18 cellular contexts compared by ENCODE assay signal in genomic region chr20:52859156-52859887, GRCh38.
A peak's percentile ranks its signal among the peaks of the same experiment; 100 is the strongest.
DNase-seq lines count a peak whose midpoint lies in the region; ATAC-seq, FAIRE-seq and TF ChIP-seq lines count a peak whose summit lies in the region.
"Had no signal": no experiment of that assay in that cellular context is flagged by ENCODE, and none has a peak within 500 bp of the region (broad histone marks: within the 10 kb centered on the region; RNA-seq: fewer than 3 reads in every experiment).

No MANE protein-coding gene starts in this region.

- no peak overlapping the region for H4K91ac ChIP-seq in H1 (replicated peaks; ENCODE audit: insufficient read length, low read length)

- CTCF ChIA-PET in H1 (lab: Charles Lee; ENCODE audit: partially characterized antibody) = interaction anchor here (1.0 kb wide), 1 partner anchor 689 kb away, joined by 3 read pairs; no protein-coding TSS in a partner anchor

- TF ChIP-seq POLR2A in H1 (IDR thresholded peaks at IDR 0.05; ENCODE audit: control extremely low read depth in 1 of 2, low read depth in 2 of 2, low read length in 2 of 2) (no peak), uterus (IDR thresholded peaks at IDR 0.05) (no peak)

- no peak for DNase-seq in Right ventricle myocardium inferior (ENCODE audit: missing footprints)
- no peak for DNase-seq in cardiac septum (ENCODE audit: low spot score)
- no peak for DNase-seq in H1 (ENCODE audit: low read depth in 1 of 2, low spot score in 2 of 2)
- DNase-seq in iPS-NIHi7 (ENCODE audit: extremely low spot score) = peak; percentile 38
- peak; percentile 20 to 23 for DNase-seq in uterus
- no peak for DNase-seq in posterior vena cava (ENCODE audit: low spot score)
- no peak for DNase-seq in activated CD4-positive, alpha-beta T cell treated with anti-CD3 and anti-CD28 coated beads, Interleukin-2, amount 50 U/mL, for 1 hour
- DNase-seq: activated CD4-positive, CD25-positive, alpha-beta regulatory T cell treated with anti-CD3 and anti-CD28 coated beads, Interleukin-2, amount 50 U/mL, for 72 hours; DMS 273 treated with DMSO at 0.1 percent for 48 hours; HCEC 1CT; IMR-90; NCI-H1694 treated with DMSO at 0.1 percent for 48 hours; spleen; transverse colon had no signal

- no peak overlapping the region for H4K5ac ChIP-seq in H1 (ENCODE audit: insufficient read length, low read depth, low read length)

- H3K4ac ChIP-seq in H1 (replicated peaks; ENCODE audit: insufficient read length, low read depth, low read length) = no peak overlapping the region

- H3K4me2 ChIP-seq in H1 (ENCODE audit: insufficient read depth in 1 of 2, low read depth in 2 of 2, low read length in 2 of 2) = no peak overlapping the region
- H3K4me2 ChIP-seq: A549 had no signal

- H2BK12ac ChIP-seq in H1 (ENCODE audit: low read depth, low read length) = no peak overlapping the region

- no peak for TF ChIP-seq CTCF in H1 (IDR thresholded peaks at IDR 0.05; ENCODE audit: control extremely low read depth in 1 of 3, insufficient read depth in 1 of 3, low read depth in 1 of 3, low read length in 3 of 3)
- TF ChIP-seq CTCF in uterus (IDR thresholded peaks at IDR 0.05) = no peak

- POLR2A ChIA-PET in H1 (lab: Charles Lee; ENCODE audit: partially characterized antibody) = no interaction called here

- no peak overlapping the region for H4K8ac ChIP-seq in H1 (ENCODE audit: extremely low read depth, insufficient read depth, low read length)

- no peak overlapping the region for H2AK5ac ChIP-seq in H1 (ENCODE audit: low read depth, low read length)

- H3K36me3 ChIP-seq in H1 (ENCODE audit: control insufficient read depth in 2 of 4, insufficient read depth in 4 of 4, low read length in 3 of 4) = no peaks in the 10 kb centered on the region
- no peaks in the 10 kb centered on the region for H3K36me3 ChIP-seq in uterus
- H3K36me3 ChIP-seq: cardiac muscle cell, spleen, transverse colon had no signal

- H3K9ac ChIP-seq in H1 (replicated peaks in 1 of 4; ENCODE audit: extremely low read depth in 1 of 4, low read depth in 3 of 4, low read length in 3 of 4) = no peak overlapping the region

- no peak for TF ChIP-seq EP300 in H1 (IDR thresholded peaks at IDR 0.05; ENCODE audit: borderline replicate concordance in 1 of 2, low read depth in 2 of 2, low read length in 2 of 2)

- H3K4me3 ChIP-seq in H1 (ENCODE audit: extremely low read depth in 1 of 4, insufficient read depth in 2 of 4, low read depth in 3 of 4, low read length in 4 of 4) (no peak overlapping the region), uterus (no peak overlapping the region)
- H3K4me3 ChIP-seq: A549, cardiac muscle cell, spleen, transverse colon had no signal

- FAIRE-seq in H1 (lab: Jason Lieb, UNC) = no peak
- FAIRE-seq: A549, islet of Langerhans had no signal

- peak overlapping the region; percentile 42; the same call in 1 of the 2 replicates for H2AFZ ChIP-seq in H1 (ENCODE audit: low read length)

- H2BK5ac ChIP-seq in H1 (ENCODE audit: low read depth, low read length) = no peak overlapping the region

- H3K23ac ChIP-seq in H1 (ENCODE audit: insufficient read length) = no peak overlapping the region

- H3K14ac ChIP-seq in H1 (ENCODE audit: insufficient read length) = no peak overlapping the region

- no peaks in the 10 kb centered on the region for H3K79me2 ChIP-seq in H1 (ENCODE audit: control insufficient read depth in 1 of 2, insufficient read depth in 2 of 2, low read length in 2 of 2)

- H3K4me1 ChIP-seq in H1 (replicated peaks in 1 of 4; ENCODE audit: control insufficient read depth in 3 of 4, insufficient read depth in 4 of 4, low read length in 3 of 4) (no peaks in the 10 kb centered on the region; a peak in 1 of 7 replicates), uterus (no peaks in the 10 kb centered on the region)
- H3K4me1 ChIP-seq: A549, transverse colon had no signal

- H3K18ac ChIP-seq in H1 (ENCODE audit: extremely low read depth, low read length) = no peak overlapping the region

- H2BK120ac ChIP-seq in H1 (replicated peaks; ENCODE audit: low read depth, low read length) = no peak overlapping the region

- no peak overlapping the region for H2BK20ac ChIP-seq in H1 (ENCODE audit: low read length)

- no peaks in the 10 kb centered on the region for H4K20me1 ChIP-seq in H1 (replicated peaks in 1 of 2; ENCODE audit: control insufficient read depth in 1 of 2, insufficient read depth in 2 of 2, low read length in 2 of 2)

- peak; percentile 62 for ATAC-seq in Right ventricle myocardium inferior
- no peak for ATAC-seq in HG03095 (IDR thresholded peaks at IDR 0.05; ENCODE audit: unreplicated experiment)
- ATAC-seq: A549 had no signal

- no peak overlapping the region for H2BK15ac ChIP-seq in H1 (ENCODE audit: low read length)

- H3K27me3 ChIP-seq in H1 (replicated peaks in 1 of 4; ENCODE audit: control insufficient read depth in 3 of 4, extremely low read depth in 1 of 4, insufficient read depth in 3 of 4, low read length in 3 of 4) (no peaks in the 10 kb centered on the region), uterus (no peaks in the 10 kb centered on the region)
- H3K27me3 ChIP-seq: cardiac muscle cell, transverse colon had no signal

- no peak for TF ChIP-seq RAD21 in H1 (IDR thresholded peaks at IDR 0.05 in 1 of 2, conservative IDR thresholded peaks at IDR 0.05 in 1 of 2; ENCODE audit: low read depth in 2 of 2, low read length in 2 of 2)

- no peaks in the 10 kb centered on the region for H3K79me1 ChIP-seq in H1 (ENCODE audit: low read depth, low read length)

- H3K23me2 ChIP-seq in H1 (ENCODE audit: low read depth, low read length) = no peaks in the 10 kb centered on the region

- 89% methylated on average over 9 of the region's 9 CpGs; no CpG with 5 or more reads in 1 of the 2 experiments for WGBS in H1 (ENCODE audit: extremely low coverage in 1 of 2, insufficient coverage in 1 of 2, insufficient read length in 1 of 2, insufficient replicate concordance in 2 of 2, low coverage in 1 of 2, low lambda C conversion rate in 2 of 2, missing lambda C conversion rate in 1 of 2), 2 experiments

- intact Hi-C loops in Right ventricle myocardium inferior (cut with DNase I) = no loop called here
- intact Hi-C loops in cardiac septum (cut with DNase I) = no loop called here
- intact Hi-C loops in uterus (cut with DNase I; ENCODE audit: low total_unique reads) = no loop called here
- intact Hi-C loops in posterior vena cava (cut with DNase I) = no loop called here

- H3K27ac ChIP-seq in H1 (ENCODE audit: low read depth, low read length) (no peak overlapping the region), uterus (no peak overlapping the region)
- H3K27ac ChIP-seq: A549, cardiac muscle cell, transverse colon had no signal

- H3K9me3 ChIP-seq in H1 (ENCODE audit: insufficient read depth in 2 of 2, low read depth in 1 of 2, low read length in 1 of 2) = no peaks in the 10 kb centered on the region
- H3K9me3 ChIP-seq in uterus = no peaks in the 10 kb centered on the region
- H3K9me3 ChIP-seq: A549, spleen, transverse colon had no signal

- no peak overlapping the region for H3K56ac ChIP-seq in H1 (replicated peaks; ENCODE audit: insufficient read length, low read depth, low read length)

TF ChIP-seq in H1, 55 proteins besides CTCF, POLR2A, EP300 and RAD21 (continues in another document):
- TF ChIP-seq SRF (IDR thresholded peaks at IDR 0.05; ENCODE audit: low read depth, low read length) (no peak), PHF8 (conservative IDR thresholded peaks at IDR 0.05; ENCODE audit: low read depth, low read length) (no peak), SIX5 (IDR thresholded peaks at IDR 0.05; ENCODE audit: low read depth, low read length) (no peak), TAF7 (optimal IDR thresholded peaks at IDR 0.05; ENCODE audit: borderline replicate concordance, low read depth, low read length) (no peak), BCL11A (IDR thresholded peaks at IDR 0.05; ENCODE audit: low read depth in 2 of 2, low read length in 2 of 2) (no peak), POLR2AphosphoS5 (IDR thresholded peaks at IDR 0.05; ENCODE audit: low read depth, low read length) (no peak), TBP (IDR thresholded peaks at IDR 0.05; ENCODE audit: low read depth, low read length) (no peak), SP2 (IDR thresholded peaks at IDR 0.05; ENCODE audit: low read length) (no peak), HDAC6 (IDR thresholded peaks at IDR 0.05; ENCODE audit: low read depth, low read length) (no peak), NRF1 (IDR thresholded peaks at IDR 0.05; ENCODE audit: low read depth, low read length) (no peak), USF2 (IDR thresholded peaks at IDR 0.05; ENCODE audit: low read length) (no peak), RFX5 (IDR thresholded peaks at IDR 0.05; ENCODE audit: borderline replicate concordance, low read depth, low read length) (no peak), CTBP2 (IDR thresholded peaks at IDR 0.05; ENCODE audit: borderline replicate concordance, insufficient read depth, insufficient read length, low read length) (no peak)

Comparison
In these comparisons a context has a peak if more than half of its experiments do, and no peak if none do; other contexts are left out.
1. DNase-seq: peak in iPS-NIHi7 (single experiment) and uterus (2 of 2); none in Right ventricle myocardium inferior (single experiment), cardiac septum (single experiment), H1 (0 of 2), posterior vena cava (single experiment) and activated CD4-positive, alpha-beta T cell treated with anti-CD3 and anti-CD28 coated beads, Interleukin-2, amount 50 U/mL, for 1 hour (single experiment).